In genomic region chr18:52200406-52200805, GRCh38 we compare ENCODE assay signal across 19 cellular contexts.
A peak's percentile ranks its signal among the peaks of the same experiment; 100 is the strongest.
DNase-seq lines count a peak whose midpoint lies in the region; ATAC-seq and TF ChIP-seq lines count a peak whose summit lies in the region.
"Had no signal": no experiment of that assay in that cellular context is flagged by ENCODE, and none has a peak within 500 bp of the region (broad histone marks: within the 10 kb centered on the region; RNA-seq: fewer than 3 reads in every experiment).

No MANE protein-coding gene starts in this region.

- H3K36me3 ChIP-seq in mammary epithelial cell (ENCODE audit: insufficient read depth, low read length) (no peaks in the 10 kb centered on the region), breast epithelium (no peaks in the 10 kb centered on the region), RWPE2 (ENCODE audit: low read depth) (no peaks in the 10 kb centered on the region), brain microvascular endothelial cell (replicated peaks) (no peaks in the 10 kb centered on the region)
- H3K36me3 ChIP-seq: BE2C, HAP-1 had no signal

- no peak for TF ChIP-seq POLR2A in breast epithelium (IDR thresholded peaks at IDR 0.05)

- in situ Hi-C loops in mammary epithelial cell (cut with MboI; ENCODE audit: low sequenced_read_pairs in 2 of 2) (no loop called here), brain microvascular endothelial cell (cut with HindIII; ENCODE audit: low pct_ligation_motif_present, low sequenced_read_pairs) (no loop called here)

- H3K4me1 ChIP-seq in mammary epithelial cell (ENCODE audit: insufficient read depth, low read length) = peaks cover 8% of the 10 kb centered on the region
- H3K4me1 ChIP-seq in breast epithelium = no peaks in the 10 kb centered on the region
- peaks cover 5% of the 10 kb centered on the region for H3K4me1 ChIP-seq in RWPE2 (ENCODE audit: insufficient read depth, poor library complexity, severe bottlenecking)
- H3K4me1 ChIP-seq in foreskin keratinocyte = peaks cover 8% of the 10 kb centered on the region
- H3K4me1 ChIP-seq: BE2C, HAP-1 had no signal

- H3K79me2 ChIP-seq in mammary epithelial cell (ENCODE audit: insufficient read depth, low read length) = no peaks in the 10 kb centered on the region

- dilution Hi-C loops in mammary epithelial cell (cut with HindIII; ENCODE audit: low sequenced_read_pairs) = no loop called here

- H2AFZ ChIP-seq in mammary epithelial cell (ENCODE audit: low read depth, low read length) = no peak overlapping the region

- H3K27me3 ChIP-seq in mammary epithelial cell (ENCODE audit: insufficient read depth, low read length) (no peaks in the 10 kb centered on the region), breast epithelium (no peaks in the 10 kb centered on the region), RWPE2 (ENCODE audit: insufficient read depth, poor library complexity, severe bottlenecking) (no peaks in the 10 kb centered on the region), foreskin keratinocyte (no peaks in the 10 kb centered on the region), brain microvascular endothelial cell (replicated peaks) (no peaks in the 10 kb centered on the region)
- H3K27me3 ChIP-seq: BE2C had no signal

- no peak overlapping the region for H3K4me3 ChIP-seq in mammary epithelial cell (replicated peaks in 1 of 3; ENCODE audit: insufficient read depth in 1 of 3, low read depth in 2 of 3, low read length in 3 of 3)
- H3K4me3 ChIP-seq in breast epithelium = no peak overlapping the region
- H3K4me3 ChIP-seq in RWPE2 (ENCODE audit: severe bottlenecking) = no peak overlapping the region
- no peak overlapping the region for H3K4me3 ChIP-seq in brain microvascular endothelial cell (ENCODE audit: low read depth, low read length)
- H3K4me3 ChIP-seq: GM12878, HAP-1 had no signal

- DNase-seq in mammary epithelial cell = peak; percentile 17
- no peak for DNase-seq in breast epithelium (ENCODE audit: low spot score in 2 of 2)
- no peak for DNase-seq in RWPE2 (ENCODE audit: low spot score)
- DNase-seq in foreskin keratinocyte = peak in 1 of 2 donors; percentile 62
- DNase-seq in glomerular visceral epithelial cell (ENCODE audit: extremely low spot score) = no peak
- no peak for DNase-seq in brain microvascular endothelial cell
- DNase-seq in ureter (ENCODE audit: low spot score) = no peak
- DNase-seq: ACHN; BE2C; C1 segment of cervical spinal cord; CD4-positive, CD25-positive, alpha-beta regulatory T cell; CD8-positive, alpha-beta memory T cell; COR-L47; DMS 273 treated with DMSO at 0.1 percent for 48 hours; DMS53; DND-41; EL had no signal

- H3K4me2 ChIP-seq in mammary epithelial cell (ENCODE audit: insufficient read depth, low read depth, low read length) = peak overlapping the region; percentile 35

- ATAC-seq in RWPE2 (ENCODE audit: low read depth) = peak; percentile 54; the same call in 2 of the 3 replicates
- ATAC-seq in foreskin keratinocyte = peak; percentile 78
- ATAC-seq: GM12878 had no signal

- WGBS in mammary epithelial cell (ENCODE audit: low coverage, missing lambda C conversion rate) = 100% methylated on average over 1 of the region's 1 CpG

- no peaks in the 10 kb centered on the region for H4K20me1 ChIP-seq in mammary epithelial cell (ENCODE audit: insufficient read depth, low read length)

- H3K27ac ChIP-seq in mammary epithelial cell (ENCODE audit: insufficient read depth, low read depth, low read length) = no peak overlapping the region
- H3K27ac ChIP-seq in breast epithelium = no peak overlapping the region
- no peak overlapping the region for H3K27ac ChIP-seq in RWPE2 (ENCODE audit: poor library complexity, severe bottlenecking)
- no peak overlapping the region for H3K27ac ChIP-seq in foreskin keratinocyte
- no peak overlapping the region for H3K27ac ChIP-seq in brain microvascular endothelial cell

- H3K9me3 ChIP-seq in mammary epithelial cell (replicated peaks; ENCODE audit: insufficient read depth, low read length) (no peaks in the 10 kb centered on the region), breast epithelium (no peaks in the 10 kb centered on the region), RWPE2 (ENCODE audit: severe bottlenecking) (no peaks in the 10 kb centered on the region)
- H3K9me3 ChIP-seq: BE2C, HAP-1 had no signal

- H3K9ac ChIP-seq in mammary epithelial cell (ENCODE audit: insufficient read depth, low read length) = no peak overlapping the region

- no TSS peak for BruUV-seq in mammary epithelial cell (replicated peaks; lab: Mats Ljungman, UMichigan)

- intact Hi-C loops in mammary epithelial cell (cut with micrococcal nuclease) (no loop called here), breast epithelium (cut with DNase I; ENCODE audit: low total_unique reads) (no loop called here)

- TF ChIP-seq CTCF in mammary epithelial cell (conservative IDR thresholded peaks at IDR 0.05 in 1 of 2, IDR thresholded peaks at IDR 0.05 in 1 of 2; ENCODE audit: extremely low read depth in 1 of 2, insufficient read depth in 1 of 2, low read depth in 1 of 2, low read length in 2 of 2) (no peak), breast epithelium (IDR thresholded peaks at IDR 0.05) (no peak), RWPE2 (IDR thresholded peaks at IDR 0.05; ENCODE audit: poor library complexity, severe bottlenecking) (no peak), foreskin keratinocyte (conservative IDR thresholded peaks at IDR 0.05) (no peak), brain microvascular endothelial cell (IDR thresholded peaks at IDR 0.05; ENCODE audit: low read depth, low read length, missing control alignments) (no peak)

- CTCF ChIA-PET in mammary epithelial cell (lab: Charles Lee; ENCODE audit: low non-redundant PET) = no interaction called here
